ENCODE assay signal across 3 cellular contexts in the genomic region with DNA sequence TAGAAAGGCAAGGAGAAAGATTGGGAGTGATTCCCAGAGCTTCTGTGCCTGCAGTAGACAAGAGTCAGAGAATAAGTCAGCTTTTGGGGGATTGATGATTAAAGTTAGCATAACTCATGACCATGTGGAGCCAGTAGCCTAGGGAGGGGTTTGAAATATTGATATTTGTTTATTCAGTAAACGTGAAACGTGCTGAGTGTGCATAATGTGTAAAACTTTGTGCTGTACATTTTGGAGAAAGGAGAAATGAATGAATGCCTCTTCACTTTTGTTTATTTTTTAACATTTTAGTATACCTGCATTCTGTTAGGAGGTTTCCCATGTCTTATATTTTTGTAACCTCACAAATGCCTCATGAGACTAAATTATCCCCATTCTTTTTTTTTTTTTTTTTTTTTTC.
TF ChIP-seq lines count a peak whose summit lies in the region.

No MANE protein-coding gene starts in this region.

TF ChIP-seq in A549, 52 proteins besides CTCF, POLR2A, EP300 and RAD21:
- TF ChIP-seq MAFK (IDR thresholded peaks at IDR 0.05; ENCODE audit: partially characterized antibody): peak; percentile 88
- TF ChIP-seq HDAC2 (IDR thresholded peaks at IDR 0.05): no peak

TF ChIP-seq in IMR-90, 13 proteins besides CTCF, POLR2A, EP300 and RAD21:
- TF ChIP-seq, protein P1, sequence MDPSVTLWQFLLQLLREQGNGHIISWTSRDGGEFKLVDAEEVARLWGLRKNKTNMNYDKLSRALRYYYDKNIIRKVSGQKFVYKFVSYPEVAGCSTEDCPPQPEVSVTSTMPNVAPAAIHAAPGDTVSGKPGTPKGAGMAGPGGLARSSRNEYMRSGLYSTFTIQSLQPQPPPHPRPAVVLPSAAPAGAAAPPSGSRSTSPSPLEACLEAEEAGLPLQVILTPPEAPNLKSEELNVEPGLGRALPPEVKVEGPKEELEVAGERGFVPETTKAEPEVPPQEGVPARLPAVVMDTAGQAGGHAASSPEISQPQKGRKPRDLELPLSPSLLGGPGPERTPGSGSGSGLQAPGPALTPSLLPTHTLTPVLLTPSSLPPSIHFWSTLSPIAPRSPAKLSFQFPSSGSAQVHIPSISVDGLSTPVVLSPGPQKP (IDR thresholded peaks at IDR 0.05; ENCODE audit: borderline replicate concordance, low read depth, low read length): no peak
- TF ChIP-seq MAZ (IDR thresholded peaks at IDR 0.05; ENCODE audit: borderline replicate concordance, low read depth, low read length) (no peak), MAFK (IDR thresholded peaks at IDR 0.05; ENCODE audit: low read depth, low read length) (peak; percentile 87)

TF ChIP-seq in H1, 55 proteins besides CTCF, POLR2A, EP300 and RAD21:
- peak; percentile 64; the same call in 1 of the 2 replicates for TF ChIP-seq MAFK (IDR thresholded peaks at IDR 0.05; ENCODE audit: low read depth, low read length)
- TF ChIP-seq SP4 (IDR thresholded peaks at IDR 0.05; ENCODE audit: low read length): no peak
